ENCODE assay signal across 8 cellular contexts in genomic region chr2:88691339-88692183, GRCh38. TPM values are rescaled to one million over a fixed set of nuclear protein-coding genes. Genes with fewer than 3 reads are reported as not detected.
DNase-seq lines count a peak whose midpoint lies in the region; ATAC-seq and TF ChIP-seq lines count a peak whose summit lies in the region.

TSS of gene RPIA (plus strand) at chr2:88691673. CDS start at chr2:88691699, 26 bp downstream.

- 0% methylated on average over 14 of the region's 71 CpGs for WGBS in suprapubic skin

- DNase-seq in GM10248 (ENCODE audit: extremely low spot score) (peak; percentile 98), NB4 (ENCODE audit: low read depth) (peak; percentile 99), SK-N-MC (ENCODE audit: low read depth, low spot score) (peak; percentile 88), germinal center (ENCODE audit: low spot score) (peak; percentile 97), nucleus accumbens (lab: John Stamatoyannopoulos, UW) (peak; percentile 89 to 99 (median 98)), suprapubic skin (ENCODE audit: low spot score in 2 of 2) (peak; percentile 98 to 99)
- peak; percentile 100 for DNase-seq in activated naive CD4-positive, alpha-beta T cell treated with anti-CD3 and anti-CD28 coated beads, Interleukin-2, amount 10 ng/mL, durations not matched to agents 7 days and 5 days

- ATAC-seq in HG02571 (IDR thresholded peaks at IDR 0.05; ENCODE audit: unreplicated experiment), result peak; percentile 96

- CTCF ChIA-PET in GM10248 (lab: Yijun Ruan, JAX), result interaction anchor here (0.6 to 5.9 kb wide), 19 partner anchors 10 to 151 kb away, joined by 3 to 43 read pairs (median 4); no protein-coding TSS in a partner anchor
- CTCF ChIA-PET in activated naive CD4-positive, alpha-beta T cell treated with anti-CD3 and anti-CD28 coated beads, Interleukin-2, amount 10 ng/mL, durations not matched to agents 7 days and 5 days (lab: Charles Lee), result interaction anchor here (0.6 to 2.3 kb wide), 7 partner anchors 9 to 101 kb away, joined by 3 to 7 read pairs (median 4); no protein-coding TSS in a partner anchor

- peak within 1 kb of the TSS; percentile 86 for H3K9ac ChIP-seq in SK-N-MC (ENCODE audit: insufficient read length)

- no peaks in the 10 kb centered on the region for H3K27me3 Mint-ChIP-seq in activated naive CD4-positive, alpha-beta T cell treated with anti-CD3 and anti-CD28 coated beads, Interleukin-2, amount 10 ng/mL, durations not matched to agents 7 days and 5 days

- TF ChIP-seq POLR2A in NB4 (IDR thresholded peaks at IDR 0.05; ENCODE audit: extremely low read depth, insufficient read length), result peak; percentile 77
- peak in 1 of 2 donors; percentile 33 for TF ChIP-seq POLR2A in suprapubic skin (IDR thresholded peaks at IDR 0.05)

- TF ChIP-seq CTCF in GM10248 (IDR thresholded peaks at IDR 0.05; ENCODE audit: control extremely low read depth, extremely low read depth, low read depth, missing control alignments) (peak; percentile 75), NB4 (IDR thresholded peaks at IDR 0.05; ENCODE audit: low read depth, low read length) (peak; percentile 48), suprapubic skin (IDR thresholded peaks at IDR 0.05) (peak; percentile 11 to 58)

- peaks cover 14% of the 10 kb centered on the region for H3K36me3 Mint-ChIP-seq in activated naive CD4-positive, alpha-beta T cell treated with anti-CD3 and anti-CD28 coated beads, Interleukin-2, amount 10 ng/mL, durations not matched to agents 7 days and 5 days

- H3K9me3 ChIP-seq in SK-N-MC (ENCODE audit: low read depth, low read length), result no peaks in the 10 kb centered on the region
- H3K9me3 ChIP-seq in suprapubic skin, result no peaks in the 10 kb centered on the region

- H3K4me1 Mint-ChIP-seq in activated naive CD4-positive, alpha-beta T cell treated with anti-CD3 and anti-CD28 coated beads, Interleukin-2, amount 10 ng/mL, durations not matched to agents 7 days and 5 days, result peaks cover 47% of the 10 kb centered on the region

- H3K36me3 ChIP-seq in SK-N-MC (ENCODE audit: insufficient read depth, low read length) (no peaks in the 10 kb centered on the region), suprapubic skin (no peaks in the 10 kb centered on the region)

- H3K27me3 ChIP-seq in suprapubic skin, result no peaks in the 10 kb centered on the region

- peaks cover 8% of the 10 kb centered on the region for H3K9me3 Mint-ChIP-seq in activated naive CD4-positive, alpha-beta T cell treated with anti-CD3 and anti-CD28 coated beads, Interleukin-2, amount 10 ng/mL, durations not matched to agents 7 days and 5 days

- TF ChIP-seq EP300 in suprapubic skin (IDR thresholded peaks at IDR 0.05), result no peak

- H3K4me3 ChIP-seq in NB4 (ENCODE audit: low read depth, low read length) (peak within 1 kb of the TSS; percentile 97), SK-N-MC (peak within 1 kb of the TSS; percentile 98), suprapubic skin (peak within 1 kb of the TSS; percentile 65)

- peaks cover 27% of the 10 kb centered on the region for H3K4me1 ChIP-seq in suprapubic skin

- H3K27ac Mint-ChIP-seq in activated naive CD4-positive, alpha-beta T cell treated with anti-CD3 and anti-CD28 coated beads, Interleukin-2, amount 10 ng/mL, durations not matched to agents 7 days and 5 days, result peak within 1 kb of the TSS; percentile 96

- no peak within 1 kb of the TSS for H3K27ac ChIP-seq in SK-N-MC
- H3K27ac ChIP-seq in suprapubic skin, result peak within 1 kb of the TSS; percentile 84

- POLR2A ChIA-PET in GM10248 (lab: Yijun Ruan, JAX), result interaction anchor here (0.6 kb wide), 1 partner anchor 344 kb away, joined by 3 read pairs; no protein-coding TSS in a partner anchor

- peak within 1 kb of the TSS; percentile 97 for H3K4me3 Mint-ChIP-seq in activated naive CD4-positive, alpha-beta T cell treated with anti-CD3 and anti-CD28 coated beads, Interleukin-2, amount 10 ng/mL, durations not matched to agents 7 days and 5 days

RNA-seq across cellular contexts. Expression of gene RPIA, which starts in this region (rescaled TPM):
- 1 to 10 TPM; 7.9 to 9.8 (median 9.6) TPM for total RNA-seq in suprapubic skin
